ENCODE assay signal across 8 cellular contexts in the genomic region with DNA sequence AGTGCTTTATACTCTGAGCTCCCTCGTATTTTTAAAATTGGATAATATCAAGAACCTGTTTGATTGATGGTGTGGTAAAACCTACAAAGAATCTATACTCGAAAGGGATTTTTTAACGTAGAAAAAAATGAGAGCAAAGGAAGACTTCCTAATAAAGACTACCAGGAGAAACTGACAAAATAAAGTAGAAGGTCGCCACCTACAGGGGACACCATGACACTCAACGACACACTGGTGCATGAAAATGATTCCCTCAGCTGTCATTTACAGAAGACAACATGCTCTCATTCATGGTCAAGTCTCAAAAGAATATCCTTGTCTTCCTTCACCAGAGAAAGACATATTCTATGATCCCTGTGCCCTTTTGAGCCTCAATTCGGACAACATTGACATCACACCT. TPM values are rescaled to one million over a fixed set of nuclear protein-coding genes. Genes with fewer than 3 reads are reported as not detected.
DNase-seq lines count a peak whose midpoint lies in the region; ATAC-seq, FAIRE-seq and TF ChIP-seq lines count a peak whose summit lies in the region.

No MANE protein-coding gene starts in this region.

- H3K27ac ChIP-seq in heart left ventricle (no peak overlapping the region), spleen (no peak overlapping the region)

- no peak overlapping the region for H3K27ac Mint-ChIP-seq in activated naive CD4-positive, alpha-beta T cell treated with anti-CD3 and anti-CD28 coated beads, Interleukin-2, amount 10 ng/mL, durations not matched to agents 7 days and 5 days

- H3K36me3 ChIP-seq in BE2C: no peaks in the 10 kb centered on the region
- H3K36me3 ChIP-seq in heart left ventricle: no peaks in the 10 kb centered on the region
- no peaks in the 10 kb centered on the region for H3K36me3 ChIP-seq in spleen

- H3K9me3 Mint-ChIP-seq in activated naive CD4-positive, alpha-beta T cell treated with anti-CD3 and anti-CD28 coated beads, Interleukin-2, amount 10 ng/mL, durations not matched to agents 7 days and 5 days: no peaks in the 10 kb centered on the region

- peaks cover 4% of the 10 kb centered on the region for H3K27me3 Mint-ChIP-seq in activated naive CD4-positive, alpha-beta T cell treated with anti-CD3 and anti-CD28 coated beads, Interleukin-2, amount 10 ng/mL, durations not matched to agents 7 days and 5 days

- H3K4me3 ChIP-seq in BE2C (ENCODE audit: low read depth, low read length) (no peak overlapping the region), heart left ventricle (no peak overlapping the region), spleen (no peak overlapping the region)

- intact Hi-C loops in heart left ventricle (cut with DNase I): loop anchor here in 7 of 10 donors (2.0 to 10.0 kb wide), 5 partner anchors 77 to 395 kb away; no protein-coding TSS in a partner anchor
- intact Hi-C loops in spleen (cut with DNase I; ENCODE audit: low total_unique reads): no loop called here

- H3K4me1 ChIP-seq in BE2C (no peaks in the 10 kb centered on the region), heart left ventricle (peaks cover 0 to 17% (median 0%) of the 10 kb centered on the region in 12 donors), spleen (peaks cover 0 to 5% (median 0%) of the 10 kb centered on the region in 6 donors)

- H3K4me1 Mint-ChIP-seq in activated naive CD4-positive, alpha-beta T cell treated with anti-CD3 and anti-CD28 coated beads, Interleukin-2, amount 10 ng/mL, durations not matched to agents 7 days and 5 days: peaks cover 6% of the 10 kb centered on the region

- FAIRE-seq in GM18507 (lab: Jason Lieb, UNC) (peak; percentile 79), urothelium cell line (lab: Jason Lieb, UNC) (no peak)

- H3K9me3 ChIP-seq in BE2C: no peaks in the 10 kb centered on the region
- no peaks in the 10 kb centered on the region for H3K9me3 ChIP-seq in heart left ventricle
- no peaks in the 10 kb centered on the region for H3K9me3 ChIP-seq in spleen

- CTCF ChIA-PET in activated naive CD4-positive, alpha-beta T cell treated with anti-CD3 and anti-CD28 coated beads, Interleukin-2, amount 10 ng/mL, durations not matched to agents 7 days and 5 days (lab: Charles Lee): interaction anchor here (0.5 to 8.7 kb wide), 26 partner anchors 8 to 393 kb away, joined by 3 to 153 read pairs (median 4); a partner anchor contains a TSS

- DNase-seq in BE2C (peak; percentile 17), GM18507 (ENCODE audit: extremely low spot score, insufficient read length, low read depth) (peak; percentile 8), NCI-H774 (lab: John Stamatoyannopoulos, UW) (peak; percentile 49), heart left ventricle (peak in 1 of 5 donors; percentile 16), spleen (no peak), urothelium cell line (ENCODE audit: low spot score) (no peak)
- peak; percentile 70 for DNase-seq in activated naive CD4-positive, alpha-beta T cell treated with anti-CD3 and anti-CD28 coated beads, Interleukin-2, amount 10 ng/mL, durations not matched to agents 7 days and 5 days

- H3K27me3 ChIP-seq in BE2C: peaks cover 16% of the 10 kb centered on the region
- no peaks in the 10 kb centered on the region for H3K27me3 ChIP-seq in heart left ventricle
- H3K27me3 ChIP-seq in spleen (replicated peaks in 1 of 7): no peaks in the 10 kb centered on the region

- TF ChIP-seq POLR2A in heart left ventricle (IDR thresholded peaks at IDR 0.05) (no peak), spleen (IDR thresholded peaks at IDR 0.05) (no peak)

- WGBS in heart left ventricle, 4 donors: 24 to 35% (median 29%) methylated on average over 6 of the region's 6 CpGs
- WGBS in spleen, 5 donors: 20 to 35% (median 25%) methylated on average over 6 of the region's 6 CpGs

- no peaks in the 10 kb centered on the region for H3K36me3 Mint-ChIP-seq in activated naive CD4-positive, alpha-beta T cell treated with anti-CD3 and anti-CD28 coated beads, Interleukin-2, amount 10 ng/mL, durations not matched to agents 7 days and 5 days

- ATAC-seq in heart left ventricle: peak in 3 of 4 donors; percentile 52 to 76 (median 64)
- no peak for ATAC-seq in GM19452 (IDR thresholded peaks at IDR 0.05; ENCODE audit: unreplicated experiment)

- peak; percentile 38 for TF ChIP-seq CTCF in BE2C (IDR thresholded peaks at IDR 0.05; ENCODE audit: low read depth, low read length)
- TF ChIP-seq CTCF in heart left ventricle (IDR thresholded peaks at IDR 0.05): peak; percentile 33 to 61 (median 55)
- TF ChIP-seq CTCF in spleen (IDR thresholded peaks at IDR 0.05 in 8 of 11, conservative IDR thresholded peaks at IDR 0.05 in 3 of 11): peak in 10 of 11 experiments; percentile 14 to 66 (median 55)

- H3K4me3 Mint-ChIP-seq in activated naive CD4-positive, alpha-beta T cell treated with anti-CD3 and anti-CD28 coated beads, Interleukin-2, amount 10 ng/mL, durations not matched to agents 7 days and 5 days: no peak overlapping the region

RNA-seq across cellular contexts. Expression of a gene that starts 10.1 kb away (rescaled TPM):
- polyA plus RNA-seq in BE2C (2012; ENCODE audit: insufficient read depth, insufficient read length, low read depth): 0.06 TPM
- total RNA-seq in heart left ventricle: 100 to 1,000 TPM in 1 of 9 donors, 10 to 100 TPM in 8; 35.6 to 103 (median 51.7) TPM
- polyA plus RNA-seq in heart left ventricle: 10 to 100 TPM; 13.9 to 17.3 TPM
- 10 to 100 TPM in 3 of 7 donors, 1 to 10 TPM in 4; 5.8 to 14.0 (median 9.9) TPM for total RNA-seq in spleen
- under 1 TPM; 0.39 to 0.99 (median 0.46) TPM for polyA plus RNA-seq in spleen

Comparison
In these comparisons a context has a peak if more than half of its experiments do, and no peak if none do; other contexts are left out.
1. DNase-seq: peak in BE2C (single experiment), GM18507 (single experiment), NCI-H774 (single experiment) and activated naive CD4-positive, alpha-beta T cell treated with anti-CD3 and anti-CD28 coated beads, Interleukin-2, amount 10 ng/mL, durations not matched to agents 7 days and 5 days (single experiment); none in spleen (single experiment) and urothelium cell line (single experiment).
2. Peak in every context shown above with its lines, with median percentiles within 50 percentile points of each other: CTCF ChIP-seq.